8 cellular contexts compared by ENCODE assay signal in the genomic region with DNA sequence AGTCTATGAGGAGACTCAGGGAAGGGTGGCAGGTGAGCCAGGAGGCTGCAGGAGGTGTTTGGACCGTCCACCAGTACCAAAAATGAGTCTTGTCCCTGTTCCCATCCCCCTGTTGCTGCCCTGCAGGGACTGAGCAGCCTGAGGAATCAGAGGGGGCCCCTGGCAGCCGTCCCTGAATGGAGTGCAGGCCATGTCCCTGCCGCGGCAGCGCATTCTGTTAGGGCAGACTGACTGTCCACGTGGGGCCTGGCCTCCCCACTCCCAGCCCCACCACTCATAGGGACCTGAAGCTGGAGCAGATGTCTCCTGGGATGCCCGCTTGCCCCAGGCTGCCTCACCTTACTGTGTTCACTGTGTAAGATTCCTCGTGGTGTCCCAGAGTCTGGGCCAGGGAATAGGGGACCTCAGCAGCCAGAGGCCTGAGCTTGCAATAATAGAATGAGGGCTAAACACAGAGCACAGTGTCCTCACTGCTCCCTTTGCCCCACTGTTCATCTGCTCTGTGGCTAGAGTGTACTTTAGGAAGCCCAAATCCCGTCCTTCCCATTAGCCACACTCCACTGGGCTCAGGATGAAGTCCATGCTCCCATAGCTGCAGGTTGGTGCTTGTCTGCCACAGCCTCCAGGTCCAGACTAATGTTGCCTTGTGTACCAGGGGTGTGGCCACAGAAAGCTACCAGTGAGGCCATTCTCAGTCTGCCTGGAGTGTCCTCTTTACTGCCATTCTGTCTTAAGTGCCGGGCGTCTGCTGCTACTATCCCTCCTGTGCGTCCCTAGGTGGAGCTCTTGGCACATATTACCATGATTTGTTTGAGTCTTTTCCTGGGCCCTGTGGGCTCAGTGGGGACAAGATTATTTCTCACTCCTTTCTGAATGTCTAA.
DNase-seq lines count a peak whose midpoint lies in the region; ATAC-seq, FAIRE-seq and TF ChIP-seq lines count a peak whose summit lies in the region.

No MANE protein-coding gene starts in this region.

- H3K27ac ChIP-seq in 22Rv1 = no peak overlapping the region
- H3K27ac ChIP-seq in parathyroid adenoma = no peak overlapping the region

- no peak overlapping the region for H2AFZ ChIP-seq in parathyroid adenoma

- H3K4me1 ChIP-seq in parathyroid adenoma = no peaks in the 10 kb centered on the region

- FAIRE-seq in G401.6 (lab: Jason Lieb, UNC) = peak; percentile 40

- no peak overlapping the region for H3K9ac ChIP-seq in parathyroid adenoma

- no peaks in the 10 kb centered on the region for H3K27me3 ChIP-seq in parathyroid adenoma (ENCODE audit: control insufficient read depth, insufficient read depth, low read length)

- ATAC-seq in SK-N-SH treated with all-trans-retinoic acid at 6 μM for 48 hours (peak; percentile 94), HG03025 (IDR thresholded peaks at IDR 0.05; ENCODE audit: low FRiP score, unreplicated experiment) (no peak), GM18909 (IDR thresholded peaks at IDR 0.05; ENCODE audit: poor library complexity, unreplicated experiment) (no peak)

- no peaks in the 10 kb centered on the region for H3K9me3 ChIP-seq in parathyroid adenoma (ENCODE audit: control insufficient read depth, low read length)

- H3K4me3 ChIP-seq in fibroblast of the aortic adventitia (ENCODE audit: low read depth, low read length) = no peak overlapping the region
- no peak overlapping the region for H3K4me3 ChIP-seq in parathyroid adenoma (ENCODE audit: low read depth, low read length)

- TF ChIP-seq CTCF in 22Rv1 (IDR thresholded peaks at IDR 0.05) (peak; percentile 75), fibroblast of the aortic adventitia (IDR thresholded peaks at IDR 0.05; ENCODE audit: insufficient read depth, low read length) (peak; percentile 65), parathyroid adenoma (IDR thresholded peaks at IDR 0.05) (peak; percentile 25)

- no peaks in the 10 kb centered on the region for H3K36me3 ChIP-seq in parathyroid adenoma (ENCODE audit: control insufficient read depth, insufficient read depth, low read length)

- H3K79me2 ChIP-seq in parathyroid adenoma = no peaks in the 10 kb centered on the region

- peak; percentile 69 for DNase-seq in NCI-H1436 (lab: John Stamatoyannopoulos, UW)
- peak; percentile 64 for DNase-seq in fibroblast of the aortic adventitia (ENCODE audit: low read depth)

- no peak overlapping the region for H3K4me2 ChIP-seq in parathyroid adenoma (ENCODE audit: low read length)

TF ChIP-seq in SK-N-SH treated with all-trans-retinoic acid at 6 μM for 48 hours, 23 proteins besides CTCF, POLR2A, EP300 and RAD21:
- TF ChIP-seq ZNF565 (CRISPR knock-in tag; conservative IDR thresholded peaks at IDR 0.05; ENCODE audit: low read depth) (no peak), ZFP30 (CRISPR knock-in tag; IDR thresholded peaks at IDR 0.05) (no peak), ZNF70 (CRISPR knock-in tag; IDR thresholded peaks at IDR 0.05) (no peak), ZNF8 (CRISPR knock-in tag; IDR thresholded peaks at IDR 0.05) (no peak), TCF4 (CRISPR knock-in tag; IDR thresholded peaks at IDR 0.05; ENCODE audit: borderline replicate concordance) (no peak), TOX (CRISPR knock-in tag; IDR thresholded peaks at IDR 0.05; ENCODE audit: borderline replicate concordance) (no peak), GLIS3 (CRISPR knock-in tag; IDR thresholded peaks at IDR 0.05) (no peak), ZFP3 (CRISPR knock-in tag; IDR thresholded peaks at IDR 0.05) (no peak), OSR1 (CRISPR knock-in tag; IDR thresholded peaks at IDR 0.05) (no peak), ZC3H10 (CRISPR knock-in tag; IDR thresholded peaks at IDR 0.05) (no peak)
- TF ChIP-seq, protein P1, sequence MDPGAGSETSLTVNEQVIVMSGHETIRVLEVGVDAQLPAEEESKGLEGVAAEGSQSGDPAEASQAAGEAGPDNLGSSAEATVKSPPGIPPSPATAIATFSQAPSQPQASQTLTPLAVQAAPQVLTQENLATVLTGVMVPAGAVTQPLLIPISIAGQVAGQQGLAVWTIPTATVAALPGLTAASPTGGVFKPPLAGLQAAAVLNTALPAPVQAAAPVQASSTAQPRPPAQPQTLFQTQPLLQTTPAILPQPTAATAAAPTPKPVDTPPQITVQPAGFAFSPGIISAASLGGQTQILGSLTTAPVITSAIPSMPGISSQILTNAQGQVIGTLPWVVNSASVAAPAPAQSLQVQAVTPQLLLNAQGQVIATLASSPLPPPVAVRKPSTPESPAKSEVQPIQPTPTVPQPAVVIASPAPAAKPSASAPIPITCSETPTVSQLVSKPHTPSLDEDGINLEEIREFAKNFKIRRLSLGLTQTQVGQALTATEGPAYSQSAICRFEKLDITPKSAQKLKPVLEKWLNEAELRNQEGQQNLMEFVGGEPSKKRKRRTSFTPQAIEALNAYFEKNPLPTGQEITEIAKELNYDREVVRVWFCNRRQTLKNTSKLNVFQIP (CRISPR knock-in tag; IDR thresholded peaks at IDR 0.05; ENCODE audit: borderline replicate concordance, low read depth) = no peak
- TF ChIP-seq, protein P2, sequence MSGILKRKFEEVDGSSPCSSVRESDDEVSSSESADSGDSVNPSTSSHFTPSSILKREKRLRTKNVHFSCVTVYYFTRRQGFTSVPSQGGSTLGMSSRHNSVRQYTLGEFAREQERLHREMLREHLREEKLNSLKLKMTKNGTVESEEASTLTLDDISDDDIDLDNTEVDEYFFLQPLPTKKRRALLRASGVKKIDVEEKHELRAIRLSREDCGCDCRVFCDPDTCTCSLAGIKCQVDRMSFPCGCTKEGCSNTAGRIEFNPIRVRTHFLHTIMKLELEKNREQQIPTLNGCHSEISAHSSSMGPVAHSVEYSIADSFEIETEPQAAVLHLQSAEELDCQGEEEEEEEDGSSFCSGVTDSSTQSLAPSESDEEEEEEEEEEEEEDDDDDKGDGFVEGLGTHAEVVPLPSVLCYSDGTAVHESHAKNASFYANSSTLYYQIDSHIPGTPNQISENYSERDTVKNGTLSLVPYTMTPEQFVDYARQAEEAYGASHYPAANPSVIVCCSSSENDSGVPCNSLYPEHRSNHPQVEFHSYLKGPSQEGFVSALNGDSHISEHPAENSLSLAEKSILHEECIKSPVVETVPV (CRISPR knock-in tag; IDR thresholded peaks at IDR 0.05) = no peak
- TF ChIP-seq, protein P3, sequence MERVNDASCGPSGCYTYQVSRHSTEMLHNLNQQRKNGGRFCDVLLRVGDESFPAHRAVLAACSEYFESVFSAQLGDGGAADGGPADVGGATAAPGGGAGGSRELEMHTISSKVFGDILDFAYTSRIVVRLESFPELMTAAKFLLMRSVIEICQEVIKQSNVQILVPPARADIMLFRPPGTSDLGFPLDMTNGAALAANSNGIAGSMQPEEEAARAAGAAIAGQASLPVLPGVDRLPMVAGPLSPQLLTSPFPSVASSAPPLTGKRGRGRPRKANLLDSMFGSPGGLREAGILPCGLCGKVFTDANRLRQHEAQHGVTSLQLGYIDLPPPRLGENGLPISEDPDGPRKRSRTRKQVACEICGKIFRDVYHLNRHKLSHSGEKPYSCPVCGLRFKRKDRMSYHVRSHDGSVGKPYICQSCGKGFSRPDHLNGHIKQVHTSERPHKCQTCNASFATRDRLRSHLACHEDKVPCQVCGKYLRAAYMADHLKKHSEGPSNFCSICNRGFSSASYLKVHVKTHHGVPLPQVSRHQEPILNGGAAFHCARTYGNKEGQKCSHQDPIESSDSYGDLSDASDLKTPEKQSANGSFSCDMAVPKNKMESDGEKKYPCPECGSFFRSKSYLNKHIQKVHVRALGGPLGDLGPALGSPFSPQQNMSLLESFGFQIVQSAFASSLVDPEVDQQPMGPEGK (CRISPR knock-in tag; IDR thresholded peaks at IDR 0.05; ENCODE audit: borderline replicate concordance) = no peak

Comparison
In these comparisons a context has a peak if more than half of its experiments do, and no peak if none do; other contexts are left out.
1. CTCF ChIP-seq: peak in every context shown above with its lines; median percentile 75 in 22Rv1; 65 in fibroblast of the aortic adventitia; 25 in parathyroid adenoma.